In genomic region chr7:1503390-1503789, GRCh38 we compare ENCODE assay signal across 9 cellular contexts. TPM values are rescaled to one million over a fixed set of nuclear protein-coding genes. Genes with fewer than 3 reads are reported as not detected.
A peak's percentile ranks its signal among the peaks of the same experiment; 100 is the strongest.
DNase-seq lines count a peak whose midpoint lies in the region; TF ChIP-seq lines count a peak whose summit lies in the region.
"Had no signal": no experiment of that assay in that cellular context is flagged by ENCODE, and none has a peak within 500 bp of the region (broad histone marks: within the 10 kb centered on the region; RNA-seq: fewer than 3 reads in every experiment).

No MANE protein-coding gene starts in this region.

- H3K9ac ChIP-seq in liver (ENCODE audit: low read depth in 1 of 2, low read length in 2 of 2) = peak overlapping the region in 1 of 2 donors; percentile 22

- no peaks in the 10 kb centered on the region for H3K9me3 Mint-ChIP-seq in activated CD4-positive, alpha-beta T cell treated with anti-CD3 and anti-CD28 coated beads, Interleukin-2, amount 10 ng/mL, durations not matched to agents 7 days and 5 days

- CTCF ChIA-PET in activated CD4-positive, alpha-beta T cell treated with anti-CD3 and anti-CD28 coated beads, Interleukin-2, amount 10 ng/mL, durations not matched to agents 7 days and 5 days (lab: Charles Lee) = no interaction called here

- peaks cover 59% of the 10 kb centered on the region for H3K4me1 Mint-ChIP-seq in activated CD4-positive, alpha-beta T cell treated with anti-CD3 and anti-CD28 coated beads, Interleukin-2, amount 10 ng/mL, durations not matched to agents 7 days and 5 days

- no peak for DNase-seq in activated CD4-positive, alpha-beta T cell treated with anti-CD3 and anti-CD28 coated beads, Interleukin-2, amount 10 ng/mL, durations not matched to agents 7 days and 5 days
- no peak for DNase-seq in activated CD4-positive, alpha-beta T cell treated with anti-CD3 and anti-CD28 coated beads for 4 hours
- no peak for DNase-seq in ascending aorta (ENCODE audit: low spot score in 2 of 2)
- DNase-seq in tibial artery = no peak
- no peak for DNase-seq in activated CD4-positive, CD25-positive, alpha-beta regulatory T cell (lab: John Stamatoyannopoulos, UW)
- DNase-seq in GM19238 (ENCODE audit: insufficient read length, low spot score) = no peak
- DNase-seq in activated CD4-positive, alpha-beta T cell treated with anti-CD3 and anti-CD28 coated beads for 48 hours = no peak
- DNase-seq: effector CD8-positive, alpha-beta T cell had no signal

- H3K27ac ChIP-seq in ascending aorta = no peak overlapping the region
- no peak overlapping the region for H3K27ac ChIP-seq in liver (ENCODE audit: low read depth in 1 of 2, low read length in 2 of 2)
- peak overlapping the region; percentile 74 to 75 for H3K27ac ChIP-seq in tibial artery

- H3K4me3 ChIP-seq in ascending aorta (peak overlapping the region; percentile 79 to 93), liver (ENCODE audit: low read depth in 1 of 3, low read length in 3 of 3) (peak overlapping the region; percentile 82 to 99 (median 96)), tibial artery (peak overlapping the region; percentile 87 to 95)

- intact Hi-C loops in ascending aorta (cut with DNase I) = no loop called here
- intact Hi-C loops in tibial artery (cut with DNase I; ENCODE audit: low total_unique reads) = loop anchor here (5.0 kb wide), 1 partner anchor 809 kb away; the partner anchor contains the start of gene SNX8

- H3K9me3 ChIP-seq in ascending aorta (no peaks in the 10 kb centered on the region), liver (ENCODE audit: control insufficient read depth in 4 of 4, low read length in 3 of 4) (no peaks in the 10 kb centered on the region), tibial artery (no peaks in the 10 kb centered on the region)

- no peaks in the 10 kb centered on the region for H3K27me3 ChIP-seq in ascending aorta
- H3K27me3 ChIP-seq in liver (ENCODE audit: control insufficient read depth in 4 of 4, insufficient read depth in 4 of 4, low read length in 3 of 4) = no peaks in the 10 kb centered on the region
- no peaks in the 10 kb centered on the region for H3K27me3 ChIP-seq in tibial artery

- no peak for TF ChIP-seq CTCF in ascending aorta (IDR thresholded peaks at IDR 0.05)
- no peak for TF ChIP-seq CTCF in liver (IDR thresholded peaks at IDR 0.05; ENCODE audit: low read depth, low read length, missing input control)
- TF ChIP-seq CTCF in tibial artery (IDR thresholded peaks at IDR 0.05) = no peak

- H3K27me3 Mint-ChIP-seq in activated CD4-positive, alpha-beta T cell treated with anti-CD3 and anti-CD28 coated beads, Interleukin-2, amount 10 ng/mL, durations not matched to agents 7 days and 5 days = no peaks in the 10 kb centered on the region

- peaks cover 41 to 44% of the 10 kb centered on the region in 2 donors for H3K36me3 ChIP-seq in ascending aorta
- peaks cover 0 to 29% (median 3%) of the 10 kb centered on the region in 4 donors for H3K36me3 ChIP-seq in liver (ENCODE audit: control insufficient read depth in 4 of 4, insufficient read depth in 3 of 4, low read depth in 1 of 4, low read length in 3 of 4)
- peaks cover 19 to 46% (median 40%) of the 10 kb centered on the region in 3 donors for H3K36me3 ChIP-seq in tibial artery

- no peak for TF ChIP-seq RAD21 in liver (IDR thresholded peaks at IDR 0.05)

- peaks cover 10% of the 10 kb centered on the region in 2 donors for H3K4me1 ChIP-seq in ascending aorta
- H3K4me1 ChIP-seq in liver (ENCODE audit: control insufficient read depth in 4 of 4, insufficient read depth in 4 of 4, low read length in 3 of 4) = peaks cover 5 to 28% (median 21%) of the 10 kb centered on the region in 4 donors
- peaks cover 0 to 39% (median 25%) of the 10 kb centered on the region in 4 donors for H3K4me1 ChIP-seq in tibial artery

- H3K27ac Mint-ChIP-seq in activated CD4-positive, alpha-beta T cell treated with anti-CD3 and anti-CD28 coated beads, Interleukin-2, amount 10 ng/mL, durations not matched to agents 7 days and 5 days = peak overlapping the region; percentile 86

- H3K4me3 Mint-ChIP-seq in activated CD4-positive, alpha-beta T cell treated with anti-CD3 and anti-CD28 coated beads, Interleukin-2, amount 10 ng/mL, durations not matched to agents 7 days and 5 days = peak overlapping the region; percentile 86

- H3K36me3 Mint-ChIP-seq in activated CD4-positive, alpha-beta T cell treated with anti-CD3 and anti-CD28 coated beads, Interleukin-2, amount 10 ng/mL, durations not matched to agents 7 days and 5 days (ENCODE audit: low read depth) = peaks cover 14% of the 10 kb centered on the region

- POLR2A ChIA-PET in activated CD4-positive, alpha-beta T cell treated with anti-CD3 and anti-CD28 coated beads, Interleukin-2, amount 10 ng/mL, durations not matched to agents 7 days and 5 days (lab: Charles Lee) = no interaction called here

- 28% methylated on average over 24 of the region's 24 CpGs for WGBS in liver

TF ChIP-seq in liver, 16 proteins besides CTCF, POLR2A, EP300 and RAD21 (continues in another document):
- TF ChIP-seq JUND (IDR thresholded peaks at IDR 0.05) (no peak), FOXA2 (IDR thresholded peaks at IDR 0.05) (no peak), SP1 (IDR thresholded peaks at IDR 0.05) (no peak), REST (IDR thresholded peaks at IDR 0.05) (no peak), ATF3 (IDR thresholded peaks at IDR 0.05) (no peak), FOXA1 (IDR thresholded peaks at IDR 0.05) (no peak), MAX (IDR thresholded peaks at IDR 0.05) (no peak), GABPA (IDR thresholded peaks at IDR 0.05 in 1 of 2, conservative IDR thresholded peaks at IDR 0.05 in 1 of 2) (no peak), RXRA (IDR thresholded peaks at IDR 0.05) (no peak), HNF4A (conservative IDR thresholded peaks at IDR 0.05) (no peak), NR2F2 (IDR thresholded peaks at IDR 0.05) (no peak)
- TF ChIP-seq, protein P1, sequence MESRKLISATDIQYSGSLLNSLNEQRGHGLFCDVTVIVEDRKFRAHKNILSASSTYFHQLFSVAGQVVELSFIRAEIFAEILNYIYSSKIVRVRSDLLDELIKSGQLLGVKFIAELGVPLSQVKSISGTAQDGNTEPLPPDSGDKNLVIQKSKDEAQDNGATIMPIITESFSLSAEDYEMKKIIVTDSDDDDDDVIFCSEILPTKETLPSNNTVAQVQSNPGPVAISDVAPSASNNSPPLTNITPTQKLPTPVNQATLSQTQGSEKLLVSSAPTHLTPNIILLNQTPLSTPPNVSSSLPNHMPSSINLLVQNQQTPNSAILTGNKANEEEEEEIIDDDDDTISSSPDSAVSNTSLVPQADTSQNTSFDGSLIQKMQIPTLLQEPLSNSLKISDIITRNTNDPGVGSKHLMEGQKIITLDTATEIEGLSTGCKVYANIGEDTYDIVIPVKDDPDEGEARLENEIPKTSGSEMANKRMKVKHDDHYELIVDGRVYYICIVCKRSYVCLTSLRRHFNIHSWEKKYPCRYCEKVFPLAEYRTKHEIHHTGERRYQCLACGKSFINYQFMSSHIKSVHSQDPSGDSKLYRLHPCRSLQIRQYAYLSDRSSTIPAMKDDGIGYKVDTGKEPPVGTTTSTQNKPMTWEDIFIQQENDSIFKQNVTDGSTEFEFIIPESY (IDR thresholded peaks at IDR 0.05) = no peak

RNA-seq across cellular contexts. Expression of gene INTS1, which starts 0.8 kb away (rescaled TPM):
- 100 to 1,000 TPM in 1 of 2 experiments, 10 to 100 TPM in 1; 90.6 to 104 TPM for total RNA-seq in activated CD4-positive, alpha-beta T cell treated with anti-CD3 and anti-CD28 coated beads, Interleukin-2, amount 10 ng/mL, durations not matched to agents 7 days and 5 days
- total RNA-seq in ascending aorta = 80.7 TPM
- total RNA-seq in liver = 10 to 100 TPM; 26.8 to 34.6 TPM
- polyA plus RNA-seq in liver = 10 to 100 TPM; 14.6 to 37.9 TPM

RNA-seq across cellular contexts. Expression of gene MAFK, which starts 27.1 kb away (rescaled TPM):
- 10 to 100 TPM; 24.7 to 29.3 TPM for total RNA-seq in activated CD4-positive, alpha-beta T cell treated with anti-CD3 and anti-CD28 coated beads, Interleukin-2, amount 10 ng/mL, durations not matched to agents 7 days and 5 days
- total RNA-seq in ascending aorta (246 TPM), liver (1 to 10 TPM; 4.4 to 8.3 TPM)
- 1 to 10 TPM; 1.3 to 9.3 TPM for polyA plus RNA-seq in liver

RNA-seq across cellular contexts. Expression of gene MICALL2, which starts 44.1 kb away (rescaled TPM):
- total RNA-seq in activated CD4-positive, alpha-beta T cell treated with anti-CD3 and anti-CD28 coated beads, Interleukin-2, amount 10 ng/mL, durations not matched to agents 7 days and 5 days = 1 to 10 TPM; 2.1 to 2.7 TPM
- total RNA-seq in ascending aorta (76.5 TPM), liver (10 to 100 TPM; 10.0 to 16.3 TPM)
- 1 to 10 TPM; 2.9 to 5.2 TPM for polyA plus RNA-seq in liver

RNA-seq across cellular contexts. Expression of gene TMEM184A, which starts 52.6 kb away (rescaled TPM):
- total RNA-seq in activated CD4-positive, alpha-beta T cell treated with anti-CD3 and anti-CD28 coated beads, Interleukin-2, amount 10 ng/mL, durations not matched to agents 7 days and 5 days = not detected
- total RNA-seq in ascending aorta = not detected
- 10 to 100 TPM in 1 of 2 donors, 1 to 10 TPM in 1; 1.6 to 11.7 TPM for total RNA-seq in liver
- polyA plus RNA-seq in liver = 10 to 100 TPM; 11.1 to 12.6 TPM

Comparison
In these comparisons a context has a peak if more than half of its experiments do, and no peak if none do; other contexts are left out.
1. H3K27ac ChIP-seq: peak in tibial artery (2 of 2); none in ascending aorta (0 of 2) and liver (0 of 2).
2. Peak in every context shown above with its lines, with median percentiles within 50 percentile points of each other: H3K4me3 ChIP-seq.